ENCODE assay signal across 9 cellular contexts in the genomic region with DNA sequence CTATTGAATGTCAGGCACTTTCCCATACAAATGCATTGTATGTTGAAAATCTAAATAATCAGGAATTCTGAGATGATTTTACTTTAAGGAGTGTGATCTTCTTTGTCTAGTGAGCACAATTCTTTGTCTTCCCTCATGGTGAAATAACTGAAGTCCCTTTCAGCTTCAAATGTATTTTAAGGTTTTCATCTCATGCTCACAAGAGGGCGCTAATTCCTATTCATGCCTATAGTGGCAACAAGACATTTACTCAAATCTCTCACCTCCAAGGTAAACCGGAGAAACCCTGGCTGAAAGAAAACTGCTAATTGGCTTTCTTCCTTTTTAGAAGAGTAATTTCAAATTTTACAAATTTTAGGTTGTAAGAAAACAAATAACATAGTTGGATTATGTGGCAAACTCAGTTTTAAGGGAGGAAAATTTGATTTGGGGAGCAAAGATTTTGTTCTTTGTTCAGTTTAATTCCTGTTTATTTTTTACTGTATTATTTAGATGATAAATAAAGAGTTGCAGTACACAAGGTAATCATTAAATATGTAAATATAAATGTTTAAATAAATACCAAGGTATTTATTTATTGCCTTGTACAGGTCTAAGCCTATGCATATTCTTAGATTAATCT.
A peak's percentile ranks its signal among the peaks of the same experiment; 100 is the strongest.
DNase-seq lines count a peak whose midpoint lies in the region; ATAC-seq, FAIRE-seq and TF ChIP-seq lines count a peak whose summit lies in the region.
"Had no signal": no experiment of that assay in that cellular context is flagged by ENCODE, and none has a peak within 500 bp of the region (broad histone marks: within the 10 kb centered on the region; RNA-seq: fewer than 3 reads in every experiment).

No MANE protein-coding gene starts in this region.

- peak; percentile 72 for TF ChIP-seq CTCF in astrocyte of the cerebellum (IDR thresholded peaks at IDR 0.05; ENCODE audit: low read depth, low read length, missing control alignments)

- H3K4me3 Mint-ChIP-seq in immature natural killer cell: no peak overlapping the region
- H3K4me3 Mint-ChIP-seq: activated naive CD4-positive, alpha-beta T cell treated with anti-CD3 and anti-CD28 coated beads, Interleukin-2, amount 50 U/mL, for 24 hours had no signal

- H3K36me3 Mint-ChIP-seq in immature natural killer cell: no peaks in the 10 kb centered on the region
- H3K36me3 Mint-ChIP-seq: activated naive CD4-positive, alpha-beta T cell treated with anti-CD3 and anti-CD28 coated beads, Interleukin-2, amount 50 U/mL, for 24 hours had no signal

- no peak overlapping the region for H3K27ac Mint-ChIP-seq in immature natural killer cell
- H3K27ac Mint-ChIP-seq: activated naive CD4-positive, alpha-beta T cell treated with anti-CD3 and anti-CD28 coated beads, Interleukin-2, amount 50 U/mL, for 24 hours had no signal

- DNase-seq in SHP77 (lab: John Stamatoyannopoulos, UW) (peak; percentile 59 to 72), SHP77 treated with DMSO at 0.1 percent for 48 hours (lab: John Stamatoyannopoulos, UW) (no peak), NCI-H345 (lab: John Stamatoyannopoulos, UW) (peak; percentile 70), astrocyte of the cerebellum (ENCODE audit: low read depth) (peak; percentile 37), immature natural killer cell (peak in 2 of 3 donors; percentile 7 to 23), urothelium cell line (ENCODE audit: low spot score) (peak; percentile 24)
- no peak for DNase-seq in activated CD4-positive, alpha-beta T cell treated with anti-CD3 and anti-CD28 coated beads for 48 hours

- FAIRE-seq in urothelium cell line (lab: Jason Lieb, UNC): no peak

- H3K27me3 Mint-ChIP-seq in immature natural killer cell (ENCODE audit: low read depth in 3 of 3): peaks cover 2 to 10% (median 7%) of the 10 kb centered on the region in 3 donors

- H3K9me3 Mint-ChIP-seq in immature natural killer cell: peaks cover 0 to 5% (median 0%) of the 10 kb centered on the region in 6 donors

- in situ Hi-C loops in astrocyte of the cerebellum (cut with HindIII; ENCODE audit: low sequenced_read_pairs): no loop called here

- no peaks in the 10 kb centered on the region for H3K4me1 Mint-ChIP-seq in immature natural killer cell
- H3K4me1 Mint-ChIP-seq: activated naive CD4-positive, alpha-beta T cell treated with anti-CD3 and anti-CD28 coated beads, Interleukin-2, amount 50 U/mL, for 24 hours had no signal

- ATAC-seq in HG02973 (IDR thresholded peaks at IDR 0.05; ENCODE audit: unreplicated experiment): peak; percentile 82

- H3K4me3 ChIP-seq in astrocyte of the cerebellum (ENCODE audit: low read depth, low read length): no peak overlapping the region

Comparison
In these comparisons a context has a peak if more than half of its experiments do, and no peak if none do; other contexts are left out.
1. DNase-seq: peak in SHP77 (2 of 2), NCI-H345 (single experiment), astrocyte of the cerebellum (single experiment), immature natural killer cell (2 of 3) and urothelium cell line (single experiment); none in SHP77 treated with DMSO at 0.1 percent for 48 hours (single experiment) and activated CD4-positive, alpha-beta T cell treated with anti-CD3 and anti-CD28 coated beads for 48 hours (single experiment).